In genomic region chr1:161913482-161914140, GRCh38 we compare ENCODE assay signal across 18 cellular contexts.
A peak's percentile ranks its signal among the peaks of the same experiment; 100 is the strongest.
DNase-seq lines count a peak whose midpoint lies in the region; ATAC-seq and TF ChIP-seq lines count a peak whose summit lies in the region.
"Had no signal": no experiment of that assay in that cellular context is flagged by ENCODE, and none has a peak within 500 bp of the region (broad histone marks: within the 10 kb centered on the region; RNA-seq: fewer than 3 reads in every experiment).

No MANE protein-coding gene starts in this region.

- H3K4me3 Mint-ChIP-seq in Caco-2 (ENCODE audit: unreplicated experiment) (no peak overlapping the region), osteocyte (ENCODE audit: unreplicated experiment) (no peak overlapping the region)
- H3K4me3 Mint-ChIP-seq: activated CD4-positive, alpha-beta T cell treated with anti-CD3 and anti-CD28 coated beads, Interleukin-2, amount 10 ng/mL, durations not matched to agents 7 days and 5 days; B cell had no signal

- H3K9me3 ChIP-seq in Caco-2 (no peaks in the 10 kb centered on the region), RWPE2 (ENCODE audit: severe bottlenecking) (no peaks in the 10 kb centered on the region), esophagus muscularis mucosa (no peaks in the 10 kb centered on the region)
- H3K9me3 ChIP-seq: left lung, Peyer's patch, uterus had no signal

- H3K27me3 ChIP-seq in Caco-2 (replicated peaks; ENCODE audit: control insufficient read depth, insufficient read depth, low read length) (no peaks in the 10 kb centered on the region), RWPE2 (ENCODE audit: insufficient read depth, poor library complexity, severe bottlenecking) (no peaks in the 10 kb centered on the region), esophagus muscularis mucosa (no peaks in the 10 kb centered on the region)
- H3K27me3 ChIP-seq: left lung, Peyer's patch, uterus had no signal

- DNase-seq in Caco-2 = peak in 1 of 2 experiments; percentile 22
- DNase-seq in RWPE2 (ENCODE audit: low spot score) = no peak
- DNase-seq in fibroblast of peridontal ligament (ENCODE audit: extremely low read depth) = peak; percentile 34
- no peak for DNase-seq in osteocyte (ENCODE audit: extremely low spot score, unreplicated experiment)
- DNase-seq in SHP77 (lab: John Stamatoyannopoulos, UW) = no peak
- DNase-seq in esophagus muscularis mucosa (ENCODE audit: extremely low spot score) = no peak
- DNase-seq in globus pallidus (ENCODE audit: low spot score) = no peak
- DNase-seq: activated CD4-positive, alpha-beta T cell treated with anti-CD3 and anti-CD28 coated beads, Interleukin-2, amount 10 ng/mL, durations not matched to agents 7 days and 5 days; activated CD8-positive, alpha-beta memory T cell treated with anti-CD3 and anti-CD28 coated beads, Interleukin-2, amount 50 U/mL, for 4 hours; activated gamma-delta T cell treated with Interleukin-2 at 50 U/mL for 16 hours; left lung; NCI-H1436; Peyer's patch; SW 1271; uterus had no signal

- no TSS peak for BruUV-seq in Caco-2 (replicated peaks; lab: Mats Ljungman, UMichigan)

- no peak for TF ChIP-seq CTCF in Caco-2 (IDR thresholded peaks at IDR 0.05; ENCODE audit: insufficient read depth in 1 of 2, low read depth in 1 of 2, low read length in 1 of 2, severe bottlenecking in 1 of 2, unreplicated experiment in 1 of 2)
- no peak for TF ChIP-seq CTCF in RWPE2 (IDR thresholded peaks at IDR 0.05; ENCODE audit: poor library complexity, severe bottlenecking)
- no peak for TF ChIP-seq CTCF in osteocyte (IDR thresholded peaks at IDR 0.05)
- TF ChIP-seq CTCF in esophagus muscularis mucosa (IDR thresholded peaks at IDR 0.05) = no peak

- CTCF ChIA-PET in Caco-2 (lab: Charles Lee) = interaction anchor here (0.6 kb wide), 1 partner anchor 501 kb away, joined by 3 read pairs; no protein-coding TSS in a partner anchor

- H3K36me3 Mint-ChIP-seq in Caco-2 (ENCODE audit: insufficient read depth, unreplicated experiment) (no peaks in the 10 kb centered on the region), osteocyte (ENCODE audit: unreplicated experiment) (peaks cover 7% of the 10 kb centered on the region)

- H3K27ac Mint-ChIP-seq in Caco-2 (ENCODE audit: unreplicated experiment) (peak overlapping the region; percentile 25), osteocyte (ENCODE audit: unreplicated experiment) (peak overlapping the region; percentile 52)
- H3K27ac Mint-ChIP-seq: activated CD4-positive, alpha-beta T cell treated with anti-CD3 and anti-CD28 coated beads, Interleukin-2, amount 10 ng/mL, durations not matched to agents 7 days and 5 days; B cell had no signal

- H3K4me1 ChIP-seq in Caco-2 (peaks cover 47% of the 10 kb centered on the region), RWPE2 (ENCODE audit: insufficient read depth, poor library complexity, severe bottlenecking) (peaks cover 13% of the 10 kb centered on the region), esophagus muscularis mucosa (peaks cover 0 to 11% (median 5%) of the 10 kb centered on the region in 4 donors)
- H3K4me1 ChIP-seq: Peyer's patch had no signal

- TF ChIP-seq POLR2A in esophagus muscularis mucosa (IDR thresholded peaks at IDR 0.05; ENCODE audit: low read depth) = no peak

- H3K27ac ChIP-seq in RWPE2 (ENCODE audit: poor library complexity, severe bottlenecking) (peak overlapping the region; percentile 38), esophagus muscularis mucosa (replicated peaks in 1 of 4) (no peak overlapping the region)
- H3K27ac ChIP-seq: KMS-11, left lung, Peyer's patch, uterus had no signal

- intact Hi-C loops in Caco-2 (cut with micrococcal nuclease; ENCODE audit: unreplicated experiment) = no loop called here
- intact Hi-C loops in esophagus muscularis mucosa (cut with DNase I) = no loop called here

- peak; percentile 64 for ATAC-seq in RWPE2 (ENCODE audit: low read depth)
- no peak for ATAC-seq in GM19397 (IDR thresholded peaks at IDR 0.05; ENCODE audit: unreplicated experiment)
- ATAC-seq: left lung had no signal

- H3K4me3 ChIP-seq in Caco-2 (ENCODE audit: low read depth, low read length) = no peak overlapping the region
- no peak overlapping the region for H3K4me3 ChIP-seq in RWPE2 (ENCODE audit: severe bottlenecking)
- no peak overlapping the region for H3K4me3 ChIP-seq in esophagus muscularis mucosa
- H3K4me3 ChIP-seq: left lung, Peyer's patch, uterus had no signal

- H3K27me3 Mint-ChIP-seq in Caco-2 (ENCODE audit: insufficient read depth, unreplicated experiment) (no peaks in the 10 kb centered on the region), osteocyte (ENCODE audit: unreplicated experiment) (no peaks in the 10 kb centered on the region)
- H3K27me3 Mint-ChIP-seq: activated CD4-positive, alpha-beta T cell treated with anti-CD3 and anti-CD28 coated beads, Interleukin-2, amount 10 ng/mL, durations not matched to agents 7 days and 5 days; B cell had no signal

- H3K36me3 ChIP-seq in Caco-2 (ENCODE audit: control insufficient read depth, insufficient read depth, low read length) (no peaks in the 10 kb centered on the region), RWPE2 (ENCODE audit: low read depth) (peaks cover 7% of the 10 kb centered on the region), esophagus muscularis mucosa (peaks cover 12 to 43% (median 27%) of the 10 kb centered on the region in 4 donors)
- H3K36me3 ChIP-seq: uterus had no signal

- TF ChIP-seq EP300 in esophagus muscularis mucosa (IDR thresholded peaks at IDR 0.05) = no peak

- POLR2A ChIA-PET in Caco-2 (lab: Charles Lee) = no interaction called here

- H3K4me1 Mint-ChIP-seq in Caco-2 (ENCODE audit: low read depth, unreplicated experiment) (peaks cover 14% of the 10 kb centered on the region), osteocyte (ENCODE audit: unreplicated experiment) (peaks cover 33% of the 10 kb centered on the region)
- H3K4me1 Mint-ChIP-seq: B cell had no signal

- H3K9me3 Mint-ChIP-seq in Caco-2 (ENCODE audit: unreplicated experiment) (no peaks in the 10 kb centered on the region), osteocyte (ENCODE audit: unreplicated experiment) (no peaks in the 10 kb centered on the region)
- H3K9me3 Mint-ChIP-seq: activated CD4-positive, alpha-beta T cell treated with anti-CD3 and anti-CD28 coated beads, Interleukin-2, amount 10 ng/mL, durations not matched to agents 7 days and 5 days had no signal
